Comparison of ENCODE assay signal across 8 cellular contexts in genomic region chr11:13667795-13668101, GRCh38. TPM values are rescaled to one million over a fixed set of nuclear protein-coding genes. Genes with fewer than 3 reads are reported as not detected.
DNase-seq lines count a peak whose midpoint lies in the region; ATAC-seq, FAIRE-seq and TF ChIP-seq lines count a peak whose summit lies in the region.

No MANE protein-coding gene starts in this region.

- peak overlapping the region; percentile 90 for H3K27ac ChIP-seq in left ventricle myocardium inferior (replicated peaks)
- peak overlapping the region; percentile 65 for H3K27ac ChIP-seq in brain microvascular endothelial cell
- peak overlapping the region; percentile 80 for H3K27ac ChIP-seq in vagina

- H3K36me3 ChIP-seq in left ventricle myocardium inferior (no peaks in the 10 kb centered on the region), brain microvascular endothelial cell (replicated peaks) (no peaks in the 10 kb centered on the region), vagina (no peaks in the 10 kb centered on the region)

- TF ChIP-seq CTCF in left ventricle myocardium inferior (IDR thresholded peaks at IDR 0.05; ENCODE audit: borderline replicate concordance) (no peak), brain microvascular endothelial cell (IDR thresholded peaks at IDR 0.05; ENCODE audit: low read depth, low read length, missing control alignments) (no peak), vagina (IDR thresholded peaks at IDR 0.05) (no peak)

- no peaks in the 10 kb centered on the region for H3K27me3 ChIP-seq in left ventricle myocardium inferior (ENCODE audit: low read depth)
- no peaks in the 10 kb centered on the region for H3K27me3 ChIP-seq in brain microvascular endothelial cell (replicated peaks)
- no peaks in the 10 kb centered on the region for H3K27me3 ChIP-seq in mononuclear cell (ENCODE audit: insufficient read depth, low read length)
- no peaks in the 10 kb centered on the region for H3K27me3 ChIP-seq in vagina

- no peak for TF ChIP-seq POLR2A in vagina (IDR thresholded peaks at IDR 0.05)

- peaks cover 40% of the 10 kb centered on the region for H3K4me1 ChIP-seq in left ventricle myocardium inferior
- peaks cover 45% of the 10 kb centered on the region for H3K4me1 ChIP-seq in mononuclear cell (ENCODE audit: insufficient read depth, low read length)
- peaks cover 27% of the 10 kb centered on the region for H3K4me1 ChIP-seq in vagina

- FAIRE-seq in RCC 7860 (lab: Jason Lieb, UNC) = no peak

- H3K4me3 ChIP-seq in left ventricle myocardium inferior (peak overlapping the region; percentile 85), brain microvascular endothelial cell (ENCODE audit: low read depth, low read length) (peak overlapping the region; percentile 77), mononuclear cell (ENCODE audit: low read length) (peak overlapping the region; percentile 65), vagina (peak overlapping the region; percentile 86 to 93)

- in situ Hi-C loops in brain microvascular endothelial cell (cut with HindIII; ENCODE audit: low pct_ligation_motif_present, low sequenced_read_pairs) = no loop called here

- ATAC-seq in left cardiac atrium = no peak

- intact Hi-C loops in left ventricle myocardium inferior (cut with micrococcal nuclease) = no loop called here
- intact Hi-C loops in left cardiac atrium (cut with DNase I) = no loop called here
- intact Hi-C loops in vagina (cut with DNase I) = no loop called here

- DNase-seq in left ventricle myocardium inferior (no peak), left cardiac atrium (no peak), brain microvascular endothelial cell (no peak), vagina (ENCODE audit: extremely low spot score in 2 of 2) (no peak), RCC 7860 (ENCODE audit: low spot score) (no peak), RKO (ENCODE audit: low spot score) (no peak)
- DNase-seq in activated CD8-positive, alpha-beta memory T cell treated with anti-CD3 and anti-CD28 coated beads, Interleukin-2, amount 50 U/mL, for 4 hours = no peak

- H3K9me3 ChIP-seq in left ventricle myocardium inferior (replicated peaks) (no peaks in the 10 kb centered on the region), mononuclear cell (ENCODE audit: low read depth, low read length) (no peaks in the 10 kb centered on the region), vagina (no peaks in the 10 kb centered on the region)

RNA-seq across cellular contexts. Expression of gene FAR1, which starts 0.7 kb away (rescaled TPM):
- total RNA-seq in left ventricle myocardium inferior (35.1 TPM), left cardiac atrium (10 to 100 TPM; 38.9 to 39.5 TPM), mononuclear cell (66.9 TPM), vagina (77.6 TPM)
